8 cellular contexts compared by ENCODE assay signal in genomic region chr4:85132117-85132516, GRCh38.
"Had no signal": no experiment of that assay in that cellular context is flagged by ENCODE, and none has a peak within 500 bp of the region (broad histone marks: within the 10 kb centered on the region; RNA-seq: fewer than 3 reads in every experiment).

No MANE protein-coding gene starts in this region.

- H3K4me3 Mint-ChIP-seq: HFFc6 had no signal

- H3K9me3 ChIP-seq: HAP-1 had no signal

- ATAC-seq: HCT116, K562 had no signal

- H3K27ac Mint-ChIP-seq: HFFc6 had no signal

- H3K27ac ChIP-seq: GM23248 had no signal

- H3K36me3 ChIP-seq: HAP-1 had no signal

- H3K4me3 ChIP-seq: GM23248, HAP-1, K562 had no signal

- H3K9me3 Mint-ChIP-seq: HFFc6 had no signal

- DNase-seq: GM23248, GOT3, H7, HFFc6, IMR-90 had no signal
